In the genomic region with DNA sequence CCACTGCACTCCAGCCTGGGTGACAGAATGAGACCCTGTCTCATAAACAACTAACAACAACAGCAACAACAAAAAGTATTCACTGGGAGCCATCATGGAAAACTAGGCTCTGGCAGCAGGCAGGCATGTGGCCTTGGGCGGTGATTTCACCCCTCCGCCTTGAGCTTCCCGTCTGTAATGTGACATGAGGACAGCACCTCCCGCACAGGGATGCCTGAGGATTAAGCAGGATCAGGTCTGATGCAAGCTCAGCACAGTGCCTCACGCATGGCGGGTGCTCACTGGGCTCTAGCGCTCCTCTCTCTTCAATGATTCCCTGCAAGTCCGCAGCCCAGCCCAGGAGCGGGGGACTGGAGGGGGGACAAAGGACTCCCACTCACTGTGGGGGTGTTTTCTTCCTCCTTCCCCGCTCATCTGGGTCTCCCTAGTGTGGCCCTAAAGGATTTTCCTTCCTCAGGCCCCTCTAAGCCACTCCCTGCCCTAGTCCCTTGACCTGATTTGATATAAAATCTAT, we compare ENCODE assay signal across 13 cellular contexts. TPM values are rescaled to one million over a fixed set of nuclear protein-coding genes. Genes with fewer than 3 reads are reported as not detected.
DNase-seq lines count a peak whose midpoint lies in the region; ATAC-seq and TF ChIP-seq lines count a peak whose summit lies in the region.
"Had no signal": no experiment of that assay in that cellular context is flagged by ENCODE, and none has a peak within 500 bp of the region (broad histone marks: within the 10 kb centered on the region; RNA-seq: fewer than 3 reads in every experiment).

No MANE protein-coding gene starts in this region.

- no peaks in the 10 kb centered on the region for H4K20me1 ChIP-seq in PC-9 (ENCODE audit: insufficient read depth)

- peak; percentile 89 for DNase-seq in D341Med (ENCODE audit: low spot score)
- peak in 1 of 2 experiments; percentile 60 for DNase-seq in PC-9
- DNase-seq in heart right ventricle, result peak in 1 of 2 donors; percentile 45
- peak; percentile 55 to 68 (median 64) for DNase-seq in ovary
- DNase-seq in RPMI8226, result no peak
- DNase-seq in NCI-H69 (lab: John Stamatoyannopoulos, UW), result no peak
- no peak for DNase-seq in T-helper 17 cell
- DNase-seq: activated CD4-positive, alpha-beta T cell treated with anti-CD3 and anti-CD28 coated beads for 36 hours; CD8-positive, alpha-beta memory T cell; erythroblast; MM.1S had no signal

- H3K27ac ChIP-seq in PC-9 (peak overlapping the region; percentile 61), heart right ventricle (peak overlapping the region in 9 of 10 donors; percentile 59 to 97 (median 88)), ovary (peak overlapping the region in 1 of 2 donors; percentile 78)

- peak overlapping the region; percentile 100 for H3K4me2 ChIP-seq in PC-9

- no peak for TF ChIP-seq POLR2A in ovary (IDR thresholded peaks at IDR 0.05)

- TF ChIP-seq EP300 in ovary (IDR thresholded peaks at IDR 0.05), result no peak

- H3K4me3 ChIP-seq in PC-9, result no peak overlapping the region
- no peak overlapping the region for H3K4me3 ChIP-seq in heart right ventricle
- no peak overlapping the region for H3K4me3 ChIP-seq in ovary

- H3K4me1 Mint-ChIP-seq in T-helper 17 cell, result peaks cover 2% of the 10 kb centered on the region

- H3K9me2 ChIP-seq in PC-9 (ENCODE audit: insufficient read depth), result no peaks in the 10 kb centered on the region

- CTCF ChIA-PET in PC-9 (lab: Charles Lee), result interaction anchor here (1.5 kb wide), 1 partner anchor 30 kb away, joined by 4 read pairs; no protein-coding TSS in a partner anchor

- H3K36me3 ChIP-seq in PC-9 (ENCODE audit: low read depth), result no peaks in the 10 kb centered on the region
- no peaks in the 10 kb centered on the region for H3K36me3 ChIP-seq in heart right ventricle
- H3K36me3 ChIP-seq in ovary, result no peaks in the 10 kb centered on the region

- no peaks in the 10 kb centered on the region for H3K9me3 ChIP-seq in PC-9 (ENCODE audit: insufficient read depth, low read depth)
- H3K9me3 ChIP-seq in heart right ventricle, result no peaks in the 10 kb centered on the region
- no peaks in the 10 kb centered on the region for H3K9me3 ChIP-seq in ovary
- H3K9me3 ChIP-seq in T-helper 17 cell (ENCODE audit: control insufficient read depth, low read length, poor library complexity, severe bottlenecking), result no peaks in the 10 kb centered on the region

- no peak overlapping the region for H3K27ac Mint-ChIP-seq in T-helper 17 cell
- H3K27ac Mint-ChIP-seq: activated CD4-positive, alpha-beta T cell treated with anti-CD3 and anti-CD28 coated beads for 36 hours; activated naive CD8-positive, alpha-beta T cell; CD8-positive, alpha-beta memory T cell had no signal

- no peaks in the 10 kb centered on the region for H3K27me3 Mint-ChIP-seq in T-helper 17 cell
- H3K27me3 Mint-ChIP-seq: activated naive CD8-positive, alpha-beta T cell had no signal

- H3K79me2 ChIP-seq in PC-9 (ENCODE audit: low read depth), result peaks cover 34% of the 10 kb centered on the region; the same call in 1 of the 2 replicates

- no peaks in the 10 kb centered on the region for H3K36me3 Mint-ChIP-seq in T-helper 17 cell (ENCODE audit: low read depth)
- H3K36me3 Mint-ChIP-seq: activated naive CD8-positive, alpha-beta T cell had no signal

- H3K4me3 Mint-ChIP-seq in T-helper 17 cell, result no peak overlapping the region
- H3K4me3 Mint-ChIP-seq: activated CD4-positive, alpha-beta T cell treated with anti-CD3 and anti-CD28 coated beads for 36 hours; activated naive CD8-positive, alpha-beta T cell had no signal

- H3K4me1 ChIP-seq in PC-9 (replicated peaks; ENCODE audit: insufficient read depth), result peaks cover 61% of the 10 kb centered on the region
- peaks cover 35 to 72% (median 62%) of the 10 kb centered on the region in 9 donors for H3K4me1 ChIP-seq in heart right ventricle
- peaks cover 24% of the 10 kb centered on the region for H3K4me1 ChIP-seq in ovary (ENCODE audit: insufficient read depth)

- H2AFZ ChIP-seq in PC-9, result no peak overlapping the region

- POLR2A ChIA-PET in PC-9 (lab: Charles Lee; ENCODE audit: unreplicated experiment), result interaction anchor here (0.6 to 0.9 kb wide), 4 partner anchors 69 to 296 kb away, joined by 3 to 8 read pairs (median 3); a partner anchor contains a TSS

- ATAC-seq in heart right ventricle (peak in 4 of 8 donors; percentile 3 to 25 (median 10)), HG03175 (IDR thresholded peaks at IDR 0.05; ENCODE audit: unreplicated experiment) (no peak), T-helper 17 cell (no peak)
- ATAC-seq: activated CD4-positive, alpha-beta T cell treated with anti-CD3 and anti-CD28 coated beads for 36 hours had no signal

- WGBS in heart right ventricle, 2 donors, result 44 to 54% methylated on average over 10 of the region's 10 CpGs
- WGBS in ovary, 3 donors, result 54 to 66% (median 54%) methylated on average over 10 of the region's 10 CpGs

- intact Hi-C loops in PC-9 (cut with micrococcal nuclease; ENCODE audit: unreplicated experiment), result no loop called here
- intact Hi-C loops in heart right ventricle (cut with DNase I), result loop anchor here in 1 of 10 donors (10.0 kb wide), 1 partner anchor 355 kb away; no protein-coding TSS in a partner anchor
- intact Hi-C loops in ovary (cut with DNase I), result loop anchor here in 2 of 4 donors (2.0 to 10.0 kb wide), 3 partner anchors 25 to 347 kb away; no protein-coding TSS in a partner anchor

- BruUV-seq in PC-9 (replicated peaks; lab: Mats Ljungman, UMichigan), result no TSS peak

- H3K27me3 ChIP-seq in PC-9 (ENCODE audit: insufficient read depth, low read depth) (no peaks in the 10 kb centered on the region), heart right ventricle (no peaks in the 10 kb centered on the region), ovary (no peaks in the 10 kb centered on the region)

- peaks cover 56% of the 10 kb centered on the region for H3F3A ChIP-seq in PC-9 (ENCODE audit: insufficient read depth, low read depth)

- TF ChIP-seq CTCF in PC-9 (conservative IDR thresholded peaks at IDR 0.05) (no peak), heart right ventricle (IDR thresholded peaks at IDR 0.05) (no peak), ovary (IDR thresholded peaks at IDR 0.05) (no peak)

RNA-seq across cellular contexts. Expression of a gene that starts 2.8 kb away (rescaled TPM):
- 92.4 and 138 TPM in 2 replicates for total RNA-seq in PC-9 (2021)
- 100 to 1,000 TPM in 9 of 10 donors, 10 to 100 TPM in 1; 87.2 to 188 (median 115) TPM for total RNA-seq in heart right ventricle
- 10 to 100 TPM; 44.6 to 72.3 TPM for polyA plus RNA-seq in heart right ventricle
- 100 to 1,000 TPM in 2 of 7 donors, 10 to 100 TPM in 5; 33.0 to 166 (median 84.9) TPM for total RNA-seq in ovary
- polyA plus RNA-seq in ovary, result 10 to 100 TPM; 12.1 to 59.3 TPM
- total RNA-seq in T-helper 17 cell, result 1 to 10 TPM; 3.7 to 5.0 TPM

RNA-seq across cellular contexts. Expression of a gene that starts 6.0 kb away (rescaled TPM):
- total RNA-seq in PC-9 (2021) (14.6 and 19.5 TPM in 2 replicates), heart right ventricle (1 to 10 TPM; 6.1 to 9.7 (median 7.3) TPM), ovary (10 to 100 TPM; 12.4 to 24.0 (median 18.5) TPM), T-helper 17 cell (10 to 100 TPM; 13.6 to 18.9 TPM)
- polyA plus RNA-seq in heart right ventricle (10 to 100 TPM in 1 of 2 donors, 1 to 10 TPM in 1; 4.2 to 16.7 TPM), ovary (10 to 100 TPM; 11.0 to 24.5 TPM)

RNA-seq across cellular contexts. Expression of a gene that starts 18.8 kb away (rescaled TPM):
- 49.3 and 64.9 TPM in 2 replicates for total RNA-seq in PC-9 (2021)
- 10 to 100 TPM; 17.0 to 37.4 (median 20.1) TPM for total RNA-seq in heart right ventricle
- 10 to 100 TPM in 1 of 2 donors, 1 to 10 TPM in 1; 8.4 to 11.0 TPM for polyA plus RNA-seq in heart right ventricle
- 10 to 100 TPM; 17.0 to 37.8 (median 27.9) TPM for total RNA-seq in ovary
- polyA plus RNA-seq in ovary, result 10 to 100 TPM; 14.4 to 26.9 TPM
- 10 to 100 TPM; 52.4 to 71.8 TPM for total RNA-seq in T-helper 17 cell

RNA-seq across cellular contexts. Expression of a gene that starts 32.2 kb away (rescaled TPM):
- total RNA-seq in PC-9 (2021), result 22.4 and 32.2 TPM in 2 replicates
- 10 to 100 TPM in 1 of 10 donors, 1 to 10 TPM in 9; 4.6 to 10.3 (median 6.3) TPM for total RNA-seq in heart right ventricle
- 1 to 10 TPM; 3.0 to 6.4 TPM for polyA plus RNA-seq in heart right ventricle
- 1 to 10 TPM; 3.4 to 9.1 (median 5.5) TPM for total RNA-seq in ovary
- 1 to 10 TPM; 1.7 to 8.9 TPM for polyA plus RNA-seq in ovary
- total RNA-seq in T-helper 17 cell, result 10 to 100 TPM in 1 of 2 donors, 1 to 10 TPM in 1; 1.5 to 12.3 TPM

Comparison
In these comparisons a context has a peak if more than half of its experiments do, and no peak if none do; other contexts are left out.
1. DNase-seq: peak in D341Med (single experiment) and ovary (5 of 5); none in RPMI8226 (single experiment), NCI-H69 (single experiment) and T-helper 17 cell (0 of 3).
2. RNA of a gene that starts 2.8 kb away (total RNA-seq): 87.2 to 188 TPM in heart right ventricle, 92.4 to 138 TPM in PC-9 and 33.0 to 166 TPM in ovary; 3.7 to 5.0 TPM in T-helper 17 cell; every median in the first group is over 4 times any median in the second.